In the genomic region with DNA sequence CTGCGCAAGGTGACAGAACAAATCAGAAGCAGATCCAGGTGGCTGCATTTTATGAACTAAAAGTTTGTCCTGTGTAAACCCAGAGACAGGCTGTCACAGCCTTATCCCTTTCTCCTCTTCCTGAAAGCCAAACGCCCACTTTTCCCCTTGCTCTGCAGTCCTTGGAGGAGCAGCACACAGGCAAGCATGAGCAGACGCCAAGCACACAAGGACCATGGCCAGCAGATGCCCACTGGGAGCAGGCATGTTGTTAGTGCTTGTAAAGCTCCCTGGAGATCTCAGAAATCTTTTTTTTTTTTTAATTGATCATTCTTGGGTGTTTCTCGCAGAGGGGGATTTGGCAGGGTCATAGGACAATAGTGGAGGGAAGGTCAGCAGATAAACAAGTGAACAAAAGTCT, we compare ENCODE assay signal across 1 cellular context.
TF ChIP-seq lines count a peak whose summit lies in the region.

No MANE protein-coding gene starts in this region.

TF ChIP-seq in SK-N-SH treated with all-trans-retinoic acid at 6 μM for 48 hours, 23 proteins besides CTCF, POLR2A, EP300 and RAD21 (continued from another document):
- TF ChIP-seq, protein P1, sequence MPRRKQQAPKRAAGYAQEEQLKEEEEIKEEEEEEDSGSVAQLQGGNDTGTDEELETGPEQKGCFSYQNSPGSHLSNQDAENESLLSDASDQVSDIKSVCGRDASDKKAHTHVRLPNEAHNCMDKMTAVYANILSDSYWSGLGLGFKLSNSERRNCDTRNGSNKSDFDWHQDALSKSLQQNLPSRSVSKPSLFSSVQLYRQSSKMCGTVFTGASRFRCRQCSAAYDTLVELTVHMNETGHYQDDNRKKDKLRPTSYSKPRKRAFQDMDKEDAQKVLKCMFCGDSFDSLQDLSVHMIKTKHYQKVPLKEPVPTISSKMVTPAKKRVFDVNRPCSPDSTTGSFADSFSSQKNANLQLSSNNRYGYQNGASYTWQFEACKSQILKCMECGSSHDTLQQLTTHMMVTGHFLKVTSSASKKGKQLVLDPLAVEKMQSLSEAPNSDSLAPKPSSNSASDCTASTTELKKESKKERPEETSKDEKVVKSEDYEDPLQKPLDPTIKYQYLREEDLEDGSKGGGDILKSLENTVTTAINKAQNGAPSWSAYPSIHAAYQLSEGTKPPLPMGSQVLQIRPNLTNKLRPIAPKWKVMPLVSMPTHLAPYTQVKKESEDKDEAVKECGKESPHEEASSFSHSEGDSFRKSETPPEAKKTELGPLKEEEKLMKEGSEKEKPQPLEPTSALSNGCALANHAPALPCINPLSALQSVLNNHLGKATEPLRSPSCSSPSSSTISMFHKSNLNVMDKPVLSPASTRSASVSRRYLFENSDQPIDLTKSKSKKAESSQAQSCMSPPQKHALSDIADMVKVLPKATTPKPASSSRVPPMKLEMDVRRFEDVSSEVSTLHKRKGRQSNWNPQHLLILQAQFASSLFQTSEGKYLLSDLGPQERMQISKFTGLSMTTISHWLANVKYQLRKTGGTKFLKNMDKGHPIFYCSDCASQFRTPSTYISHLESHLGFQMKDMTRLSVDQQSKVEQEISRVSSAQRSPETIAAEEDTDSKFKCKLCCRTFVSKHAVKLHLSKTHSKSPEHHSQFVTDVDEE (CRISPR knock-in tag; IDR thresholded peaks at IDR 0.05): no peak
- no peak for TF ChIP-seq ZC3H10 (CRISPR knock-in tag; IDR thresholded peaks at IDR 0.05)
- no peak for TF ChIP-seq ZFP30 (CRISPR knock-in tag; IDR thresholded peaks at IDR 0.05)
- TF ChIP-seq ISL1 (CRISPR knock-in tag; IDR thresholded peaks at IDR 0.05): no peak
- no peak for TF ChIP-seq ZNF8 (CRISPR knock-in tag; IDR thresholded peaks at IDR 0.05)
- TF ChIP-seq CSDC2 (CRISPR knock-in tag; IDR thresholded peaks at IDR 0.05): no peak
- TF ChIP-seq, protein P2, sequence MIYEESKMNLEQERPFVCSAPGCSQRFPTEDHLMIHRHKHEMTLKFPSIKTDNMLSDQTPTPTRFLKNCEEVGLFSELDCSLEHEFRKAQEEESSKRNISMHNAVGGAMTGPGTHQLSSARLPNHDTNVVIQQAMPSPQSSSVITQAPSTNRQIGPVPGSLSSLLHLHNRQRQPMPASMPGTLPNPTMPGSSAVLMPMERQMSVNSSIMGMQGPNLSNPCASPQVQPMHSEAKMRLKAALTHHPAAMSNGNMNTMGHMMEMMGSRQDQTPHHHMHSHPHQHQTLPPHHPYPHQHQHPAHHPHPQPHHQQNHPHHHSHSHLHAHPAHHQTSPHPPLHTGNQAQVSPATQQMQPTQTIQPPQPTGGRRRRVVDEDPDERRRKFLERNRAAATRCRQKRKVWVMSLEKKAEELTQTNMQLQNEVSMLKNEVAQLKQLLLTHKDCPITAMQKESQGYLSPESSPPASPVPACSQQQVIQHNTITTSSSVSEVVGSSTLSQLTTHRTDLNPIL (CRISPR knock-in tag; IDR thresholded peaks at IDR 0.05; ENCODE audit: low read depth): no peak
- no peak for TF ChIP-seq PPARA (CRISPR knock-in tag; IDR thresholded peaks at IDR 0.05; ENCODE audit: borderline replicate concordance)
- TF ChIP-seq RARB (CRISPR knock-in tag; IDR thresholded peaks at IDR 0.05): no peak
- no peak for TF ChIP-seq ZNF70 (CRISPR knock-in tag; IDR thresholded peaks at IDR 0.05)
- no peak for TF ChIP-seq BACH2 (CRISPR knock-in tag; IDR thresholded peaks at IDR 0.05; ENCODE audit: borderline replicate concordance)
- TF ChIP-seq ESRRG (CRISPR knock-in tag; IDR thresholded peaks at IDR 0.05): no peak
TF ChIP-seq in SK-N-SH treated with all-trans-retinoic acid at 6 μM for 48 hours: peak in this region for 0.
